In genomic region chr14:41607119-41607785, GRCh38 we compare ENCODE assay signal across 8 cellular contexts. TPM values are rescaled to one million over a fixed set of nuclear protein-coding genes. Genes with fewer than 3 reads are reported as not detected.
DNase-seq lines count a peak whose midpoint lies in the region; ATAC-seq and TF ChIP-seq lines count a peak whose summit lies in the region.

No MANE protein-coding gene starts in this region.

- intact Hi-C loops in CD4-positive, alpha-beta memory T cell (cut with micrococcal nuclease), result no loop called here

- H3K4me1 ChIP-seq in CD4-positive, alpha-beta memory T cell (ENCODE audit: insufficient read depth, low read length), result peaks cover 42% of the 10 kb centered on the region

- H3K27ac Mint-ChIP-seq in CD4-positive, alpha-beta memory T cell, result no peak overlapping the region

- peaks cover 0 to 3% (median 0%) of the 10 kb centered on the region in 8 donors for H3K9me3 Mint-ChIP-seq in CD4-positive, alpha-beta memory T cell

- H3K27ac ChIP-seq in CD4-positive, alpha-beta memory T cell (ENCODE audit: low read depth, low read length), result no peak overlapping the region
- H3K27ac ChIP-seq in angular gyrus (ENCODE audit: low read depth, low read length) (peak overlapping the region; percentile 69), RWPE1 (no peak overlapping the region)

- no peak for DNase-seq in CD4-positive, alpha-beta memory T cell
- DNase-seq in MG63 (no peak), kidney epithelial cell (ENCODE audit: low read depth) (no peak), superior temporal gyrus (ENCODE audit: extremely low spot score) (peak; percentile 47), RWPE1 (ENCODE audit: low spot score) (no peak)

- H3K4me3 Mint-ChIP-seq in CD4-positive, alpha-beta memory T cell, result peak overlapping the region; percentile 55 to 83 (median 76)

- no peaks in the 10 kb centered on the region for H3K36me3 Mint-ChIP-seq in CD4-positive, alpha-beta memory T cell

- no peaks in the 10 kb centered on the region for H3K9me3 ChIP-seq in CD4-positive, alpha-beta memory T cell (ENCODE audit: control insufficient read depth in 1 of 2, low read length in 2 of 2)
- no peaks in the 10 kb centered on the region for H3K9me3 ChIP-seq in MG63

- no peaks in the 10 kb centered on the region for H3K36me3 ChIP-seq in CD4-positive, alpha-beta memory T cell (ENCODE audit: insufficient read depth, low read length)
- H3K36me3 ChIP-seq in MG63 (no peaks in the 10 kb centered on the region), kidney epithelial cell (ENCODE audit: control insufficient read depth, insufficient read depth, low read length) (no peaks in the 10 kb centered on the region)

- POLR2A ChIA-PET in CD4-positive, alpha-beta memory T cell (lab: Charles Lee; ENCODE audit: partially characterized antibody), result no interaction called here
- POLR2A ChIA-PET in RWPE1 (lab: Yijun Ruan, JAX; ENCODE audit: low non-redundant PET), result no interaction called here

- CTCF ChIA-PET in CD4-positive, alpha-beta memory T cell (lab: Charles Lee; ENCODE audit: partially characterized antibody), result no interaction called here
- CTCF ChIA-PET in RWPE1 (lab: Yijun Ruan, JAX), result no interaction called here

- ATAC-seq in GM19397 (IDR thresholded peaks at IDR 0.05; ENCODE audit: unreplicated experiment) (no peak), HG03571 (IDR thresholded peaks at IDR 0.05; ENCODE audit: unreplicated experiment) (no peak)

- peaks cover 13 to 55% (median 39%) of the 10 kb centered on the region in 4 donors for H3K4me1 Mint-ChIP-seq in CD4-positive, alpha-beta memory T cell

- H3K27me3 ChIP-seq in CD4-positive, alpha-beta memory T cell (ENCODE audit: insufficient read depth, low read length), result peaks cover 34% of the 10 kb centered on the region
- H3K27me3 ChIP-seq in MG63 (peaks cover 23% of the 10 kb centered on the region), kidney epithelial cell (ENCODE audit: control insufficient read depth, insufficient read depth, low read length) (peaks cover 19% of the 10 kb centered on the region)

- peaks cover 55 to 58% of the 10 kb centered on the region in 2 donors for H3K27me3 Mint-ChIP-seq in CD4-positive, alpha-beta memory T cell

- TF ChIP-seq CTCF in kidney epithelial cell (IDR thresholded peaks at IDR 0.05; ENCODE audit: insufficient read depth, low read length, poor library complexity, severe bottlenecking) (no peak), RWPE1 (conservative IDR thresholded peaks at IDR 0.05; ENCODE audit: low read depth) (no peak)

- no peak overlapping the region for H3K4me3 ChIP-seq in CD4-positive, alpha-beta memory T cell (ENCODE audit: low read length in 2 of 2)
- H3K4me3 ChIP-seq in MG63 (peak overlapping the region; percentile 37), kidney epithelial cell (ENCODE audit: low read depth, low read length) (peak overlapping the region; percentile 69)

RNA-seq across cellular contexts. Expression of gene LRFN5, which starts 0.6 kb away (rescaled TPM):
- total RNA-seq in CD4-positive, alpha-beta memory T cell, result not detected
- not detected for polyA plus RNA-seq in CD4-positive, alpha-beta memory T cell
- total RNA-seq in MG63 (2014; rRNA removed; shearing (Covaris generic); ENCODE audit: low replicate concordance), result not detected in 2 replicates
- 3.5 TPM in 2 replicates for total RNA-seq in kidney epithelial cell

Comparison
In these comparisons a context has a peak if more than half of its experiments do, and no peak if none do; other contexts are left out.
1. H3K4me3 ChIP-seq: peak in MG63 (single experiment) and kidney epithelial cell (single experiment); none in CD4-positive, alpha-beta memory T cell (0 of 2).